ENCODE assay signal across 23 cellular contexts in genomic region chr1:19866029-19866428, GRCh38. TPM values are rescaled to one million over a fixed set of nuclear protein-coding genes. Genes with fewer than 3 reads are reported as not detected.
"Had no signal": no experiment of that assay in that cellular context is flagged by ENCODE, and none has a peak within 500 bp of the region (broad histone marks: within the 10 kb centered on the region; RNA-seq: fewer than 3 reads in every experiment).

No MANE protein-coding gene starts in this region.

- ATAC-seq: Right ventricle myocardium inferior, SK-N-SH treated with all-trans-retinoic acid at 6 μM for 48 hours had no signal

- H3K4me3 ChIP-seq: PC-9, Peyer's patch, SJCRH30 had no signal

- H3K4me2 ChIP-seq: PC-9 had no signal

- H3K36me3 ChIP-seq: Peyer's patch, SJCRH30 had no signal

- H2AFZ ChIP-seq: PC-9 had no signal

- H3K27ac ChIP-seq: PC-9, Peyer's patch, SJCRH30 had no signal

- H3K9me3 ChIP-seq: Peyer's patch had no signal

- DNase-seq: KBM-7; MM.1S; NCI-H1092 treated with DMSO at 0.1 percent for 48 hours; NCI-H187; NCI-H2029; NCI-H2081 treated with DMSO at 0.1 percent for 48 hours; NCI-H2171; NCI-H345; NCI-H446 treated with DMSO at 0.1 percent for 48 hours; NCI-H510A treated with DMSO at 0.1 percent for 48 hours; NCI-H526; NCI-H82; NK-92 treated with Interleukin-12 subunit alpha and Interleukin-12 subunit beta, amount 100 ng/mL, for 24 hours; Peyer's patch; SHP77 treated with DMSO at 0.1 percent for 48 hours had no signal

- H3K27me3 ChIP-seq: Peyer's patch, SJCRH30 had no signal

RNA-seq across cellular contexts. Expression of gene RNF186, which starts 50.9 kb away (rescaled TPM):
- total RNA-seq: HT-29, LHCN-M2, OCI-LY7, PC-9, Right ventricle myocardium inferior, RPMI7951 had no signal

RNA-seq across cellular contexts. Expression of gene PLA2G2E, which starts 57.4 kb away (rescaled TPM):
- total RNA-seq: LHCN-M2, OCI-LY7, PC-9, Peyer's patch, Right ventricle myocardium inferior, RPMI7951, SJCRH30 had no signal
